In the genomic region with DNA sequence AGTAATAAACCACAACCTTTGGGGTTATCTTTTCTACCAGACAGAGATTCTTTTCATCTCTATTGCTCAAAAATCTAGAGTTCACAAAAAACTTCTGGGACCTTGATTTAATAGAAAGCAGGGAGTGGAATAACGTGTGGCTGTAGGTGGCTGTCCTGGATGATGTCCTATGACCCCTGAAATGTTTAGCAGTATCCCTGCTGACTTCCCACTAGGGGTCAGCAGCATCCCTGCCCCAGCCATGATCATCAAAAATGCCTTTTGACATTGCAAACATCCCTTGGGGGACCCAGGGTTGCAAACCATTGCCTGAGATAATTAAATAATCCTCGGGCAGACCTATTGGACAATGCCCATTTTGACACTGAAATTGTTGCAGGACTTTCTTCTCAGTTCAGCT, we compare ENCODE assay signal across 14 cellular contexts.
DNase-seq lines count a peak whose midpoint lies in the region; ATAC-seq and TF ChIP-seq lines count a peak whose summit lies in the region.
"Had no signal": no experiment of that assay in that cellular context is flagged by ENCODE, and none has a peak within 500 bp of the region (broad histone marks: within the 10 kb centered on the region; RNA-seq: fewer than 3 reads in every experiment).

No MANE protein-coding gene starts in this region.

- POLR2A ChIA-PET in naive thymus-derived CD4-positive, alpha-beta T cell (lab: Charles Lee), result no interaction called here

- peaks cover 0 to 16% (median 4%) of the 10 kb centered on the region in 7 donors for H3K4me1 Mint-ChIP-seq in naive thymus-derived CD4-positive, alpha-beta T cell

- CTCF ChIA-PET in naive thymus-derived CD4-positive, alpha-beta T cell (lab: Charles Lee), result no interaction called here

- H3K9me3 ChIP-seq in naive thymus-derived CD4-positive, alpha-beta T cell (ENCODE audit: control insufficient read depth in 2 of 3, low read length in 3 of 3), result no peaks in the 10 kb centered on the region
- H3K9me3 ChIP-seq: Peyer's patch had no signal

- H3K27me3 ChIP-seq in naive thymus-derived CD4-positive, alpha-beta T cell (ENCODE audit: control insufficient read depth in 2 of 2, insufficient read depth in 2 of 2, low read length in 2 of 2), result no peaks in the 10 kb centered on the region
- H3K27me3 ChIP-seq: Peyer's patch had no signal

- peaks cover 0 to 7% (median 3%) of the 10 kb centered on the region in 11 donors for H3K9me3 Mint-ChIP-seq in naive thymus-derived CD4-positive, alpha-beta T cell
- H3K9me3 Mint-ChIP-seq: activated CD4-positive, alpha-beta T cell treated with anti-CD3 and anti-CD28 coated beads, Interleukin-2, amount 10 ng/mL, durations not matched to agents 7 days and 5 days had no signal

- intact Hi-C loops in naive thymus-derived CD4-positive, alpha-beta T cell (cut with micrococcal nuclease), result no loop called here

- no peaks in the 10 kb centered on the region for H3K36me3 ChIP-seq in naive thymus-derived CD4-positive, alpha-beta T cell (ENCODE audit: control insufficient read depth in 2 of 3, insufficient read depth in 3 of 3, low read length in 3 of 3)
- H3K36me3 ChIP-seq: Peyer's patch had no signal

- no peak overlapping the region for H3K4me3 ChIP-seq in fibroblast of the aortic adventitia (ENCODE audit: low read depth, low read length)
- H3K4me3 ChIP-seq in naive thymus-derived CD4-positive, alpha-beta T cell (ENCODE audit: low read length), result no peak overlapping the region
- H3K4me3 ChIP-seq: Peyer's patch, smooth muscle cell had no signal

- no peaks in the 10 kb centered on the region for H3K4me1 ChIP-seq in naive thymus-derived CD4-positive, alpha-beta T cell (ENCODE audit: control insufficient read depth in 2 of 2, insufficient read depth in 2 of 2, low read length in 2 of 2)
- H3K4me1 ChIP-seq: Peyer's patch had no signal

- H3K27ac Mint-ChIP-seq in naive thymus-derived CD4-positive, alpha-beta T cell, result peak overlapping the region in 1 of 9 donors; percentile 22
- H3K27ac Mint-ChIP-seq: activated CD4-positive, alpha-beta T cell treated with anti-CD3 and anti-CD28 coated beads, Interleukin-2, amount 10 ng/mL, durations not matched to agents 7 days and 5 days had no signal

- TF ChIP-seq CTCF in AG09319 (IDR thresholded peaks at IDR 0.05; ENCODE audit: low read depth, low read length) (peak; percentile 12; the same call in 1 of the 2 replicates), GM13976 (IDR thresholded peaks at IDR 0.05; ENCODE audit: borderline replicate concordance, control extremely low read depth, extremely low read depth, insufficient read depth, missing control alignments) (peak; percentile 40), fibroblast of the aortic adventitia (IDR thresholded peaks at IDR 0.05; ENCODE audit: insufficient read depth, low read length) (peak; percentile 9)

- peaks cover 0 to 3% (median 0%) of the 10 kb centered on the region in 5 donors for H3K36me3 Mint-ChIP-seq in naive thymus-derived CD4-positive, alpha-beta T cell

- no peak overlapping the region for H3K4me3 Mint-ChIP-seq in naive thymus-derived CD4-positive, alpha-beta T cell
- H3K4me3 Mint-ChIP-seq: activated CD4-positive, alpha-beta T cell treated with anti-CD3 and anti-CD28 coated beads, Interleukin-2, amount 10 ng/mL, durations not matched to agents 7 days and 5 days had no signal

- in situ Hi-C loops in GM13976 (cut with MboI; ENCODE audit: low sequenced_read_pairs, unreplicated experiment), result no loop called here

- no peak overlapping the region for H3K27ac ChIP-seq in naive thymus-derived CD4-positive, alpha-beta T cell (ENCODE audit: low read depth, low read length)
- H3K27ac ChIP-seq: Peyer's patch had no signal

- ATAC-seq in naive thymus-derived CD4-positive, alpha-beta T cell, result no peak
- ATAC-seq in HG03354 (IDR thresholded peaks at IDR 0.05; ENCODE audit: poor library complexity, severe bottlenecking, unreplicated experiment), result no peak

- no peak for DNase-seq in AG09319 (ENCODE audit: extremely low read depth, low read depth)
- DNase-seq in GM13976 (ENCODE audit: low spot score), result peak; percentile 76
- peak; percentile 2 for DNase-seq in NCI-H460 (ENCODE audit: extremely low read depth, low read depth)
- DNase-seq in fibroblast of the aortic adventitia (ENCODE audit: low read depth), result no peak
- no peak for DNase-seq in naive thymus-derived CD4-positive, alpha-beta T cell
- DNase-seq in stimulated activated CD4-positive, alpha-beta T cell treated with anti-CD3 and anti-CD28 coated beads, Interleukin-12 subunit alpha, Interleukin-12 subunit beta, amount 100 ng/mL, for 4 hours, result no peak
- no peak for DNase-seq in NCI-H1436 treated with DMSO at 0.1 percent for 48 hours (lab: John Stamatoyannopoulos, UW)
- DNase-seq: activated CD4-positive, alpha-beta T cell treated with anti-CD3 and anti-CD28 coated beads, Interleukin-2, amount 10 ng/mL, durations not matched to agents 7 days and 5 days; anterior cingulate cortex; Calu3; mesenchymal stem cell; Peyer's patch had no signal

- H3K27me3 Mint-ChIP-seq in naive thymus-derived CD4-positive, alpha-beta T cell, result peaks cover 0 to 9% (median 0%) of the 10 kb centered on the region in 5 donors
- H3K27me3 Mint-ChIP-seq: activated CD4-positive, alpha-beta T cell treated with anti-CD3 and anti-CD28 coated beads, Interleukin-2, amount 10 ng/mL, durations not matched to agents 7 days and 5 days had no signal

Comparison
In these comparisons a context has a peak if more than half of its experiments do, and no peak if none do; other contexts are left out.
1. DNase-seq: peak in GM13976 (single experiment) and NCI-H460 (single experiment); none in AG09319 (single experiment), fibroblast of the aortic adventitia (single experiment), naive thymus-derived CD4-positive, alpha-beta T cell (0 of 9), stimulated activated CD4-positive, alpha-beta T cell treated with anti-CD3 and anti-CD28 coated beads, Interleukin-12 subunit alpha, Interleukin-12 subunit beta, amount 100 ng/mL, for 4 hours (single experiment) and NCI-H1436 treated with DMSO at 0.1 percent for 48 hours (single experiment).
2. Peak in every context shown above with its lines, with median percentiles within 50 percentile points of each other: CTCF ChIP-seq.